Comparison of ENCODE assay signal across 9 cellular contexts in genomic region chr14:104749958-104750529, GRCh38. TPM values are rescaled to one million over a fixed set of nuclear protein-coding genes. Genes with fewer than 3 reads are reported as not detected.
DNase-seq lines count a peak whose midpoint lies in the region; ATAC-seq and TF ChIP-seq lines count a peak whose summit lies in the region.
"Had no signal": no experiment of that assay in that cellular context is flagged by ENCODE, and none has a peak within 500 bp of the region (broad histone marks: within the 10 kb centered on the region; RNA-seq: fewer than 3 reads in every experiment).

No MANE protein-coding gene starts in this region.

- intact Hi-C loops in HCT116 (cut with micrococcal nuclease) (no loop called here), gastrocnemius medialis (cut with DNase I; ENCODE audit: low total_unique reads) (loop anchor here (2.0 kb wide), 1 partner anchor 27 kb away; no protein-coding TSS in a partner anchor)

- H3K27me3 ChIP-seq in HCT116 (ENCODE audit: insufficient read depth, low read length), result no peaks in the 10 kb centered on the region
- H3K27me3 ChIP-seq in gastrocnemius medialis, result no peaks in the 10 kb centered on the region

- peaks cover 2% of the 10 kb centered on the region for H3K36me3 Mint-ChIP-seq in chondrocyte (ENCODE audit: low read depth)
- H3K36me3 Mint-ChIP-seq in nephron progenitor cell (ENCODE audit: low read depth), result peaks cover 13% of the 10 kb centered on the region

- H3K4me1 Mint-ChIP-seq in chondrocyte (ENCODE audit: low read depth) (peaks cover 70% of the 10 kb centered on the region), nephron progenitor cell (peaks cover 58% of the 10 kb centered on the region)

- ATAC-seq in HCT116 (no peak), gastrocnemius medialis (no peak)

- DNase-seq in HCT116 (ENCODE audit: low read depth, low spot score) (no peak), chondrocyte (ENCODE audit: low spot score) (no peak), gastrocnemius medialis (no peak), NCI-H2196 treated with DMSO at 0.1 percent for 48 hours (lab: John Stamatoyannopoulos, UW; ENCODE audit: unreplicated experiment) (no peak), nephron progenitor cell (no peak), NCI-H146 treated with DMSO at 0.1 percent for 48 hours (lab: John Stamatoyannopoulos, UW; ENCODE audit: unreplicated experiment) (no peak)
- DNase-seq: effector memory CD4-positive, alpha-beta T cell; NCI-H2107 had no signal

- H3K4me1 ChIP-seq in HCT116 (ENCODE audit: control insufficient read depth in 1 of 2, insufficient read depth in 2 of 2, low read length in 2 of 2) (peaks cover 23 to 35% of the 10 kb centered on the region in 2 experiments), gastrocnemius medialis (peaks cover 40 to 53% of the 10 kb centered on the region in 2 donors)

- POLR2A ChIA-PET in HCT116 (lab: Charles Lee), result interaction anchor here (1.0 kb wide), 1 partner anchor 15 kb away, joined by 3 read pairs; no protein-coding TSS in a partner anchor

- H3K36me3 ChIP-seq in HCT116 (ENCODE audit: control insufficient read depth in 1 of 2, insufficient read depth in 2 of 2, low read length in 2 of 2) (no peaks in the 10 kb centered on the region; a peak in 1 of 4 replicates), gastrocnemius medialis (peaks cover 0 to 7% of the 10 kb centered on the region in 2 donors)

- no peaks in the 10 kb centered on the region for H3K9me2 ChIP-seq in HCT116 (ENCODE audit: insufficient read depth)

- H3K27ac ChIP-seq in HCT116 (ENCODE audit: low read depth, low read length) (no peak overlapping the region), gastrocnemius medialis (peak overlapping the region; percentile 82 to 96 (median 95))
- H3K27ac ChIP-seq: KMS-11 had no signal

- RAD21 ChIA-PET in HCT116 (lab: Charles Lee; ENCODE audit: low non-redundant PET in 1 of 2, low total read pairs in 2 of 2, uncharacterized antibody in 2 of 2, unreplicated experiment in 2 of 2), result no interaction called here

- H4K20me1 ChIP-seq in HCT116 (ENCODE audit: insufficient read depth), result no peaks in the 10 kb centered on the region

- H3K27me3 Mint-ChIP-seq in chondrocyte (ENCODE audit: low read depth), result no peaks in the 10 kb centered on the region
- peaks cover 7% of the 10 kb centered on the region for H3K27me3 Mint-ChIP-seq in nephron progenitor cell (ENCODE audit: low read depth, poor library complexity)

- H3K79me2 ChIP-seq in HCT116 (ENCODE audit: insufficient read depth, low read length), result peaks cover 21% of the 10 kb centered on the region

- H3K27ac Mint-ChIP-seq in chondrocyte (ENCODE audit: unreplicated experiment), result peak overlapping the region; percentile 92
- no peak overlapping the region for H3K27ac Mint-ChIP-seq in nephron progenitor cell

- H3K4me3 Mint-ChIP-seq in chondrocyte (ENCODE audit: unreplicated experiment) (no peak overlapping the region), nephron progenitor cell (no peak overlapping the region)

- no peak overlapping the region for H3K9ac ChIP-seq in HCT116 (ENCODE audit: low read length)
- H3K9ac ChIP-seq: KMS-11 had no signal

- H3K9me3 Mint-ChIP-seq in chondrocyte (ENCODE audit: low read depth), result no peaks in the 10 kb centered on the region
- H3K9me3 Mint-ChIP-seq in nephron progenitor cell, result peaks cover 25% of the 10 kb centered on the region

- in situ Hi-C loops in gastrocnemius medialis (cut with MboI; ENCODE audit: low sequenced_read_pairs in 4 of 4), result no loop called here

- TF ChIP-seq CTCF in HCT116 (IDR thresholded peaks at IDR 0.05 in 2 of 3, conservative IDR thresholded peaks at IDR 0.05 in 1 of 3; ENCODE audit: borderline replicate concordance in 1 of 3, insufficient read depth in 1 of 3, low read depth in 2 of 3, low read length in 2 of 3), result no peak
- TF ChIP-seq CTCF in chondrocyte (IDR thresholded peaks at IDR 0.05), result no peak
- no peak for TF ChIP-seq CTCF in gastrocnemius medialis (IDR thresholded peaks at IDR 0.05 in 4 of 5, conservative IDR thresholded peaks at IDR 0.05 in 1 of 5)
- TF ChIP-seq CTCF in nephron progenitor cell (IDR thresholded peaks at IDR 0.05), result no peak

- H3K4me2 ChIP-seq in HCT116 (ENCODE audit: low read length), result peak overlapping the region; percentile 40
- H3K4me2 ChIP-seq: KMS-11 had no signal

- no peak overlapping the region for H2AFZ ChIP-seq in HCT116 (ENCODE audit: low read depth, low read length, poor library complexity, severe bottlenecking)

- no TSS peak for BruUV-seq in HCT116 (replicated peaks; lab: Mats Ljungman, UMichigan)

- no peak overlapping the region for H3K4me3 ChIP-seq in HCT116 (replicated peaks in 1 of 2; ENCODE audit: low read depth in 1 of 2, low read length in 2 of 2)
- H3K4me3 ChIP-seq in gastrocnemius medialis, result no peak overlapping the region

- CTCF ChIA-PET in HCT116 (lab: Charles Lee), result interaction anchor here (1.1 to 1.7 kb wide), 2 partner anchors 19 to 25 kb away, joined by 3 to 5 read pairs; no protein-coding TSS in a partner anchor

- H3K9me3 ChIP-seq in HCT116 (ENCODE audit: control insufficient read depth in 1 of 2, insufficient read depth in 1 of 2, low read depth in 1 of 2, low read length in 2 of 2) (no peaks in the 10 kb centered on the region), gastrocnemius medialis (no peaks in the 10 kb centered on the region)

- TF ChIP-seq RAD21 in HCT116 (IDR thresholded peaks at IDR 0.05; ENCODE audit: low read depth), result no peak

- no peak for TF ChIP-seq POLR2A in HCT116 (IDR thresholded peaks at IDR 0.05; ENCODE audit: borderline replicate concordance, extremely low read depth, insufficient read depth, insufficient read length)
- no peak for TF ChIP-seq POLR2A in gastrocnemius medialis (IDR thresholded peaks at IDR 0.05)

TF ChIP-seq in HCT116, 20 proteins besides CTCF, POLR2A, EP300 and RAD21 (continues in another document):
- no peak for TF ChIP-seq SP1 (IDR thresholded peaks at IDR 0.05; ENCODE audit: low read depth)
- no peak for TF ChIP-seq ATF3 (IDR thresholded peaks at IDR 0.05)
- no peak for TF ChIP-seq REST (IDR thresholded peaks at IDR 0.05; ENCODE audit: low read depth)
- no peak for TF ChIP-seq MAX (IDR thresholded peaks at IDR 0.05)
- TF ChIP-seq FOSL1 (IDR thresholded peaks at IDR 0.05; ENCODE audit: low read depth), result no peak
- TF ChIP-seq EZH2 (IDR thresholded peaks at IDR 0.05), result no peak
- no peak for TF ChIP-seq JUND (IDR thresholded peaks at IDR 0.05)
- no peak for TF ChIP-seq EZH2phosphoT487 (IDR thresholded peaks at IDR 0.05; ENCODE audit: borderline replicate concordance)
- TF ChIP-seq SRF (IDR thresholded peaks at IDR 0.05; ENCODE audit: low read depth), result no peak
- TF ChIP-seq ZFX (IDR thresholded peaks at IDR 0.05), result no peak

RNA-seq across cellular contexts. Expression of gene SIVA1, which starts 2.9 kb away (rescaled TPM):
- total RNA-seq in HCT116 (2021; ENCODE audit: unreplicated experiment) (141 TPM), chondrocyte (47.0 to 54.9 TPM (median 47.4 TPM) in 3 replicates), gastrocnemius medialis (100 to 1,000 TPM; 228 to 357 (median 264) TPM)
- polyA plus RNA-seq in HCT116 (2012), result 142 and 171 TPM in 2 replicates

RNA-seq across cellular contexts. Expression of gene ADSS1, which starts 26.0 kb away (rescaled TPM):
- total RNA-seq in HCT116 (2021; ENCODE audit: unreplicated experiment), result 9.9 TPM
- polyA plus RNA-seq in HCT116 (2012), result 12.5 and 15.4 TPM in 2 replicates
- 7.1 to 9.9 TPM (median 7.9 TPM) in 3 replicates for total RNA-seq in chondrocyte
- total RNA-seq in gastrocnemius medialis, result 100 to 1,000 TPM; 165 to 577 (median 232) TPM

RNA-seq across cellular contexts. Expression of gene AKT1, which starts 45.5 kb away (rescaled TPM):
- 152 TPM for total RNA-seq in HCT116 (2021; ENCODE audit: unreplicated experiment)
- polyA plus RNA-seq in HCT116 (2012), result 139 and 160 TPM in 2 replicates
- total RNA-seq in chondrocyte, result 143 to 158 TPM (median 156 TPM) in 3 replicates
- total RNA-seq in gastrocnemius medialis, result 10 to 100 TPM; 44.4 to 70.4 (median 57.0) TPM

RNA-seq across cellular contexts. Expression of gene ZBTB42, which starts 50.9 kb away (rescaled TPM):
- total RNA-seq in HCT116 (2021; ENCODE audit: unreplicated experiment) (4.4 TPM), chondrocyte (2.1 to 2.8 TPM (median 2.6 TPM) in 3 replicates), gastrocnemius medialis (10 to 100 TPM in 3 of 4 donors, 1 to 10 TPM in 1; 2.4 to 20.8 (median 12.5) TPM)
- 3.9 and 4.1 TPM in 2 replicates for polyA plus RNA-seq in HCT116 (2012)

Comparison
In these comparisons a context has a peak if more than half of its experiments do, and no peak if none do; other contexts are left out.
1. RNA of gene ADSS1, which starts 26.0 kb away (total RNA-seq): 165 to 577 TPM in gastrocnemius medialis; 9.9 TPM in HCT116 (single experiment) and 7.1 to 9.9 TPM in chondrocyte; every median in the first group is over 10 times any median in the second.